Comparison of ENCODE assay signal across 18 cellular contexts in genomic region chr12:101040936-101041335, GRCh38.
"Had no signal": no experiment of that assay in that cellular context is flagged by ENCODE, and none has a peak within 500 bp of the region (broad histone marks: within the 10 kb centered on the region; RNA-seq: fewer than 3 reads in every experiment).

No MANE protein-coding gene starts in this region.

- H3K4me3 ChIP-seq: esophagus squamous epithelium, mucosa of descending colon, pancreas, tibial nerve had no signal

- DNase-seq: activated CD4-positive, alpha-beta T cell treated with anti-CD3 and anti-CD28 coated beads for 48 hours; activated CD8-positive, alpha-beta T cell treated with anti-CD3 and anti-CD28 coated beads for 36 hours; activated effector memory CD4-positive, alpha-beta T cell treated with Interleukin-2 at 50 U/mL for 16 hours; activated naive CD4-positive, alpha-beta T cell treated with anti-CD3 and anti-CD28 coated beads, Interleukin-2, amount 50 U/mL, for 16 hours; activated T-cell treated with anti-CD3 and anti-CD28 coated beads, Interleukin-2, amount 50 U/mL, for 4 hours; esophagus squamous epithelium; kidney; left ventricle myocardium superior; mucosa of descending colon; naive thymus-derived CD8-positive, alpha-beta T cell; pancreas; stimulated activated CD4-positive, alpha-beta T cell treated with anti-CD3 and anti-CD28 coated beads, Interleukin-15, amount 100 ng/mL, for 24 hours; stimulated activated CD4-positive, alpha-beta T cell treated with anti-CD3 and anti-CD28 coated beads, Interleukin-4, amount 100 ng/mL, for 1 hour; stimulated activated naive B cell treated with anti-CD40 and anti-IgM and Interleukin-4, amounts not matched to agents 10 μg/mL and 1 μg/mL and 100 μg/mL, for 72 hours; substantia nigra had no signal

- H3K27ac ChIP-seq: esophagus squamous epithelium, tibial nerve had no signal

- ATAC-seq: activated CD8-positive, alpha-beta T cell treated with anti-CD3 and anti-CD28 coated beads for 36 hours; activated T-cell treated with anti-CD3 and anti-CD28 coated beads, Interleukin-2, amount 50 U/mL, for 4 hours; left ventricle myocardium superior; naive thymus-derived CD8-positive, alpha-beta T cell; stimulated activated naive B cell treated with anti-CD40 and anti-IgM and Interleukin-4, amounts not matched to agents 10 μg/mL and 1 μg/mL and 100 μg/mL, for 72 hours; WTC11 had no signal

- H3K27me3 ChIP-seq: esophagus squamous epithelium, pancreas, tibial nerve had no signal

- H3K36me3 ChIP-seq: esophagus squamous epithelium, pancreas, tibial nerve had no signal

- H3K4me1 ChIP-seq: esophagus squamous epithelium, tibial nerve had no signal

- FAIRE-seq: kidney, pancreas, TTC549 had no signal

- H3K9me3 ChIP-seq: esophagus squamous epithelium, mucosa of descending colon, pancreas, tibial nerve had no signal
